ENCODE assay signal across 22 cellular contexts in the genomic region with DNA sequence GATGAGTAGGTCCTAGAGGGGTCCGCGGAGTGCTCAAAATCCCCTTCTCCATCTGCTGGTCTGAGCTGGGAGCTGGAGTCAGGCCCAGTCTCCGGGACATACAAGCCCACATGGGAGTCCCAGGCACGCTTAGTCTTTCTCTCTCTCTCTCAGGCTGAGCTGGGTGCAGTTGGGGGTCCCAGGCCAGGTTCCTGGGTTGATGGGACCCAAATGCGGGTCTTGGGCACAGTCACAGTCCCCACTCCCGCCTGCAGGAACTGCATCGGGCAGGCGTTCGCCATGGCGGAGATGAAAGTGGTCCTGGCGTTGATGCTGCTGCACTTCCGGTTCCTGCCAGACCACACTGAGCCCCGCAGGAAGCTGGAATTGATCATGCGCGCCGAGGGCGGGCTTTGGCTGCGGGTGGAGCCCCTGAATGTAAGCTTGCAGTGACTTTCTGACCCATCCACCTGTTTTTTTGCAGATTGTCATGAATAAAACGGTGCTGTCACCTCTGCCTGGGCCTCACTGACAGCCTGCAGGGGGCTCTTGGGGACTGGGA. TPM values are rescaled to one million over a fixed set of nuclear protein-coding genes. Genes with fewer than 3 reads are reported as not detected.
DNase-seq lines count a peak whose midpoint lies in the region; ATAC-seq, FAIRE-seq and TF ChIP-seq lines count a peak whose summit lies in the region.
"Had no signal": no experiment of that assay in that cellular context is flagged by ENCODE, and none has a peak within 500 bp of the region (broad histone marks: within the 10 kb centered on the region; RNA-seq: fewer than 3 reads in every experiment).

No MANE protein-coding gene starts in this region.

- H3K9me1 ChIP-seq in K562 (ENCODE audit: control insufficient read depth, insufficient read depth, low read length): no peaks in the 10 kb centered on the region

- 3% methylated on average over 18 of the region's 19 CpGs for WGBS in K562 (ENCODE audit: insufficient coverage, low coverage, missing lambda C conversion rate)

- H3K79me2 ChIP-seq in K562 (ENCODE audit: control insufficient read depth, insufficient read depth, low read length): no peaks in the 10 kb centered on the region

- H3K4me2 ChIP-seq in K562 (ENCODE audit: insufficient read depth, low read length): no peak overlapping the region; the same call in 1 of the 2 replicates

- no peaks in the 10 kb centered on the region for H4K20me1 ChIP-seq in K562 (replicated peaks; ENCODE audit: control insufficient read depth, insufficient read depth, low read length)

- H3K27ac ChIP-seq in left ventricle myocardium inferior (replicated peaks): no peak overlapping the region
- no peak overlapping the region for H3K27ac ChIP-seq in K562 (ENCODE audit: extremely low read depth, low read depth, low read length)

- peak overlapping the region; percentile 65; the same call in 1 of the 2 replicates for H2AFZ ChIP-seq in K562 (ENCODE audit: low read depth, low read length)

- no peak for TF ChIP-seq RAD21 in K562 (CRISPR knock-in tag; conservative IDR thresholded peaks at IDR 0.05 in 1 of 2, IDR thresholded peaks at IDR 0.05 in 1 of 2)

- no TSS peak for BruUV-seq in K562 (replicated peaks; lab: Mats Ljungman, UMichigan)

- intact Hi-C loops in Right ventricle myocardium inferior (cut with DNase I) (no loop called here), left ventricle myocardium inferior (cut with micrococcal nuclease) (no loop called here), K562 (cut with micrococcal nuclease) (no loop called here)

- H3K4me3 ChIP-seq in left ventricle myocardium inferior: no peak overlapping the region
- peak overlapping the region; percentile 12; the same call in 1 of the 2 replicates for H3K4me3 ChIP-seq in K562
- H3K4me3 ChIP-seq: GM12878 had no signal

- H3K36me3 ChIP-seq in left ventricle myocardium inferior (no peaks in the 10 kb centered on the region), K562 (ENCODE audit: control insufficient read depth, insufficient read depth, low read length) (no peaks in the 10 kb centered on the region)

- H3K27me3 ChIP-seq in left ventricle myocardium inferior (ENCODE audit: low read depth) (peaks cover 6% of the 10 kb centered on the region), K562 (ENCODE audit: control insufficient read depth in 2 of 2, insufficient read depth in 2 of 2, low read length in 2 of 2) (peaks cover 0 to 4% of the 10 kb centered on the region in 2 experiments; a peak in 1 of 5 replicates)

- no peak for ATAC-seq in Right ventricle myocardium inferior
- peak; percentile 57; the same call in 1 of the 3 replicates for ATAC-seq in K562
- ATAC-seq: GM12878 had no signal

- no peak overlapping the region for H3K9ac ChIP-seq in K562 (ENCODE audit: insufficient read depth in 1 of 2, low read depth in 2 of 2, low read length in 2 of 2)

- peaks cover 23% of the 10 kb centered on the region for H3K9me3 ChIP-seq in left ventricle myocardium inferior (replicated peaks)
- H3K9me3 ChIP-seq in K562 (replicated peaks; ENCODE audit: control insufficient read depth, insufficient read depth, low read depth, low read length): no peaks in the 10 kb centered on the region

- in situ Hi-C loops in K562 (cut with MboI): no loop called here

- DNase-seq in Right ventricle myocardium inferior (ENCODE audit: missing footprints) (peak; percentile 40), left ventricle myocardium inferior (no peak), HT1080 (ENCODE audit: low read depth) (peak; percentile 21), K562 (ENCODE audit: extremely low read depth in 1 of 4, low spot score in 3 of 4) (peak in 1 of 4 experiments; percentile 18), NCI-H345 treated with DMSO at 0.1 percent for 48 hours (lab: John Stamatoyannopoulos, UW; ENCODE audit: unreplicated experiment) (no peak), hippocampal formation (lab: John Stamatoyannopoulos, UW) (no peak), DMS 273 treated with DMSO at 0.1 percent for 48 hours (lab: John Stamatoyannopoulos, UW) (no peak)
- DNase-seq: AML-193; CD4-positive, CD25-positive, alpha-beta regulatory T cell; COR-L47; GDM1; NCI-H1105 treated with DMSO at 0.1 percent for 48 hours; NCI-H1694; NCI-H2081 treated with DMSO at 0.1 percent for 48 hours; NCI-H345; NCI-H526 treated with DMSO at 0.1 percent for 48 hours; NK-92 treated with Interleukin-12 subunit alpha and Interleukin-12 subunit beta, amount 100 ng/mL, for 24 hours; OCI-M1; SIG-M5 had no signal

- no peak for TF ChIP-seq EP300 in K562 (IDR thresholded peaks at IDR 0.05; ENCODE audit: low read length)

- CTCF ChIA-PET in K562 (lab: Yijun Ruan, JAX; ENCODE audit: low intra/inter-chr PET ratio): no interaction called here

- no peak for TF ChIP-seq POLR2A in K562 (conservative IDR thresholded peaks at IDR 0.05)

- POLR2A ChIA-PET in K562 (lab: Yijun Ruan, JAX): no interaction called here

- TF ChIP-seq CTCF in left ventricle myocardium inferior (IDR thresholded peaks at IDR 0.05; ENCODE audit: borderline replicate concordance): no peak
- TF ChIP-seq CTCF in K562 (IDR thresholded peaks at IDR 0.05 in 2 of 3, conservative IDR thresholded peaks at IDR 0.05 in 1 of 3; ENCODE audit: insufficient read depth in 2 of 3, low read depth in 1 of 3, low read length in 3 of 3): no peak

- H3K4me1 ChIP-seq in left ventricle myocardium inferior: no peaks in the 10 kb centered on the region
- H3K4me1 ChIP-seq in K562 (replicated peaks in 1 of 2; ENCODE audit: control insufficient read depth in 2 of 2, insufficient read depth in 2 of 2, low read length in 2 of 2): peaks cover 0 to 4% of the 10 kb centered on the region in 2 experiments; a peak in 2 of 5 replicates

- FAIRE-seq in K562 (lab: Jason Lieb, UNC): no peak
- FAIRE-seq: GM12878, H1 had no signal

RNA-seq across cellular contexts. Expression of gene CYP4F12, which starts 23.8 kb away (rescaled TPM):
- total RNA-seq in Right ventricle myocardium inferior: 5.8 TPM
- total RNA-seq in left ventricle myocardium inferior: 3.3 TPM
- total RNA-seq in HT1080 (2014; rRNA removed; shearing (Covaris generic)): not detected in 2 replicates
- not detected in 2 replicates for polyA plus RNA-seq in HT1080 (2015; cell fraction: cytosol; rRNA removed)
- polyA plus RNA-seq in HT1080 (2015; cell fraction: nucleus; rRNA removed): not detected in 2 replicates
- not detected in 2 replicates for total RNA-seq in K562 (2011; cell fraction: chromatin; rRNA removed; ENCODE audit: low replicate concordance)
- total RNA-seq in K562 (2011; cell fraction: nucleolus; rRNA removed): not detected in 2 replicates
- not detected in 2 replicates for total RNA-seq in K562 (2011; cell fraction: nucleoplasm; rRNA removed)
- not detected in 2 replicates for total RNA-seq in K562 (2014; rRNA removed)
- total RNA-seq in K562 (2014; rRNA removed; fragmentation: Illumina TruSeq; extraction: Trizol): not detected in 2 replicates
- total RNA-seq in K562 (2015; rRNA removed; fragmentation: Illumina TruSeq; extraction: Trizol): not detected in 2 replicates
- total RNA-seq in K562 (2021): not detected in 2 replicates
- not detected in 2 replicates for polyA plus RNA-seq in K562 (2011; rRNA removed)
- polyA plus RNA-seq in K562 (2011; cell fraction: cytosol; rRNA removed): not detected in 2 replicates
- polyA plus RNA-seq in K562 (2011; cell fraction: nucleus; rRNA removed): not detected in 2 replicates
- polyA plus RNA-seq in K562 (2012): 0.06 TPM in 1 of 2 replicates, not detected in the other
- polyA plus RNA-seq in K562 (2014; fragmentation: Illumina TruSeq; extraction: Trizol): not detected in 2 replicates
- polyA plus RNA-seq in K562 (2014; fragmentation: Nextera tagmentation; extraction: Ambion mirVana): not detected
- not detected in 2 replicates for polyA plus RNA-seq in K562 (2014; rRNA removed)
- polyA minus RNA-seq in K562 (2011; rRNA and poly(A)+ RNA removed): not detected in 2 replicates
- polyA minus RNA-seq in K562 (2011; cell fraction: cytosol; rRNA and poly(A)+ RNA removed): not detected in 2 replicates
- polyA minus RNA-seq in K562 (2011; cell fraction: nucleus; rRNA and poly(A)+ RNA removed): not detected in 2 replicates
- total RNA-seq: CD4-positive, CD25-positive, alpha-beta regulatory T cell; GM12878; H1; RPMI7951 had no signal
- polyA plus RNA-seq: H1 had no signal

RNA-seq across cellular contexts. Expression of gene OR10H2, which starts 31.1 kb away (rescaled TPM):
- total RNA-seq in Right ventricle myocardium inferior (not detected), left ventricle myocardium inferior (not detected), K562 (2014; rRNA removed) (not detected in 2 replicates), K562 (2014; rRNA removed; fragmentation: Illumina TruSeq; extraction: Trizol) (not detected in 2 replicates), K562 (2015; rRNA removed; fragmentation: Illumina TruSeq; extraction: Trizol) (not detected in 2 replicates), K562 (2021) (not detected in 2 replicates)
- total RNA-seq in HT1080 (2014; rRNA removed; shearing (Covaris generic)): not detected in 2 replicates
- polyA plus RNA-seq in HT1080 (2015; cell fraction: cytosol; rRNA removed): not detected in 2 replicates
- not detected in 2 replicates for polyA plus RNA-seq in HT1080 (2015; cell fraction: nucleus; rRNA removed)
- not detected in 2 replicates for total RNA-seq in K562 (2011; cell fraction: chromatin; rRNA removed; ENCODE audit: low replicate concordance)
- not detected in 2 replicates for total RNA-seq in K562 (2011; cell fraction: nucleolus; rRNA removed)
- total RNA-seq in K562 (2011; cell fraction: nucleoplasm; rRNA removed): not detected in 2 replicates
- polyA plus RNA-seq in K562 (2011; rRNA removed) (not detected in 2 replicates), K562 (2014; fragmentation: Illumina TruSeq; extraction: Trizol) (not detected in 2 replicates), K562 (2014; fragmentation: Nextera tagmentation; extraction: Ambion mirVana) (not detected), K562 (2014; rRNA removed) (not detected in 2 replicates)
- not detected in 2 replicates for polyA plus RNA-seq in K562 (2011; cell fraction: cytosol; rRNA removed)
- polyA plus RNA-seq in K562 (2011; cell fraction: nucleus; rRNA removed): not detected in 2 replicates
- polyA plus RNA-seq in K562 (2012): not detected in 2 replicates
- not detected in 2 replicates for polyA minus RNA-seq in K562 (2011; rRNA and poly(A)+ RNA removed)
- not detected in 2 replicates for polyA minus RNA-seq in K562 (2011; cell fraction: cytosol; rRNA and poly(A)+ RNA removed)
- not detected in 2 replicates for polyA minus RNA-seq in K562 (2011; cell fraction: nucleus; rRNA and poly(A)+ RNA removed)
- total RNA-seq: CD4-positive, CD25-positive, alpha-beta regulatory T cell; GM12878; H1; RPMI7951 had no signal
- polyA plus RNA-seq: CD4-positive, CD25-positive, alpha-beta regulatory T cell; GM12878; H1 had no signal

RNA-seq across cellular contexts. Expression of gene OR10H3, which starts 41.1 kb away (rescaled TPM):
- total RNA-seq in Right ventricle myocardium inferior: not detected
- not detected for total RNA-seq in left ventricle myocardium inferior
- not detected in 2 replicates for total RNA-seq in HT1080 (2014; rRNA removed; shearing (Covaris generic))
- not detected in 2 replicates for polyA plus RNA-seq in HT1080 (2015; cell fraction: cytosol; rRNA removed)
- polyA plus RNA-seq in HT1080 (2015; cell fraction: nucleus; rRNA removed): not detected in 2 replicates
- total RNA-seq in K562 (2011; cell fraction: chromatin; rRNA removed; ENCODE audit: low replicate concordance): not detected in 2 replicates
- not detected in 2 replicates for total RNA-seq in K562 (2011; cell fraction: nucleolus; rRNA removed)
- total RNA-seq in K562 (2011; cell fraction: nucleoplasm; rRNA removed): not detected in 2 replicates
- not detected in 2 replicates for total RNA-seq in K562 (2014; rRNA removed)
- total RNA-seq in K562 (2014; rRNA removed; fragmentation: Illumina TruSeq; extraction: Trizol): not detected in 2 replicates
- not detected in 2 replicates for total RNA-seq in K562 (2015; rRNA removed; fragmentation: Illumina TruSeq; extraction: Trizol)
- total RNA-seq in K562 (2021): not detected in 2 replicates
- polyA plus RNA-seq in K562 (2011; rRNA removed): not detected in 2 replicates
- polyA plus RNA-seq in K562 (2011; cell fraction: cytosol; rRNA removed): not detected in 2 replicates
- polyA plus RNA-seq in K562 (2011; cell fraction: nucleus; rRNA removed): not detected in 2 replicates
- not detected in 2 replicates for polyA plus RNA-seq in K562 (2012)
- polyA plus RNA-seq in K562 (2014; fragmentation: Illumina TruSeq; extraction: Trizol): not detected in 2 replicates
- not detected for polyA plus RNA-seq in K562 (2014; fragmentation: Nextera tagmentation; extraction: Ambion mirVana)
- not detected in 2 replicates for polyA plus RNA-seq in K562 (2014; rRNA removed)
- polyA minus RNA-seq in K562 (2011; rRNA and poly(A)+ RNA removed): not detected in 2 replicates
- not detected in 2 replicates for polyA minus RNA-seq in K562 (2011; cell fraction: cytosol; rRNA and poly(A)+ RNA removed)
- not detected in 2 replicates for polyA minus RNA-seq in K562 (2011; cell fraction: nucleus; rRNA and poly(A)+ RNA removed)
- total RNA-seq: CD4-positive, CD25-positive, alpha-beta regulatory T cell; GM12878; H1; RPMI7951 had no signal
- polyA plus RNA-seq: CD4-positive, CD25-positive, alpha-beta regulatory T cell; GM12878; H1 had no signal

RNA-seq across cellular contexts. Expression of gene CYP4F3, which starts 56.0 kb away (rescaled TPM):
- total RNA-seq in Right ventricle myocardium inferior (not detected), left ventricle myocardium inferior (not detected), K562 (2014; rRNA removed) (not detected in 2 replicates), K562 (2014; rRNA removed; fragmentation: Illumina TruSeq; extraction: Trizol) (not detected in 2 replicates), K562 (2015; rRNA removed; fragmentation: Illumina TruSeq; extraction: Trizol) (0.15 and 0.40 TPM in 2 replicates), K562 (2021) (0.16 TPM in 1 of 2 replicates, not detected in the other)
- total RNA-seq in HT1080 (2014; rRNA removed; shearing (Covaris generic)): 0.10 and 0.11 TPM in 2 replicates
- polyA plus RNA-seq in HT1080 (2015; cell fraction: cytosol; rRNA removed): 0.17 and 0.25 TPM in 2 replicates
- polyA plus RNA-seq in HT1080 (2015; cell fraction: nucleus; rRNA removed): 0.69 and 1.0 TPM in 2 replicates
- not detected in 2 replicates for total RNA-seq in K562 (2011; cell fraction: chromatin; rRNA removed; ENCODE audit: low replicate concordance)
- not detected in 2 replicates for total RNA-seq in K562 (2011; cell fraction: nucleolus; rRNA removed)
- not detected in 2 replicates for total RNA-seq in K562 (2011; cell fraction: nucleoplasm; rRNA removed)
- polyA plus RNA-seq in K562 (2011; rRNA removed) (0.19 TPM in 1 of 2 replicates, not detected in the other), K562 (2014; fragmentation: Illumina TruSeq; extraction: Trizol) (not detected in 2 replicates), K562 (2014; fragmentation: Nextera tagmentation; extraction: Ambion mirVana) (under 1 TPM in 1 of 2 experiments, not detected in 1; 0.01 TPM), K562 (2014; rRNA removed) (not detected in 2 replicates)
- 0.03 TPM in 1 of 2 replicates, not detected in the other for polyA plus RNA-seq in K562 (2011; cell fraction: cytosol; rRNA removed)
- 0.06 and 0.07 TPM in 2 replicates for polyA plus RNA-seq in K562 (2011; cell fraction: nucleus; rRNA removed)
- 0.04 and 0.10 TPM in 2 replicates for polyA plus RNA-seq in K562 (2012)
- not detected in 2 replicates for polyA minus RNA-seq in K562 (2011; rRNA and poly(A)+ RNA removed)
- polyA minus RNA-seq in K562 (2011; cell fraction: cytosol; rRNA and poly(A)+ RNA removed): not detected in 2 replicates
- polyA minus RNA-seq in K562 (2011; cell fraction: nucleus; rRNA and poly(A)+ RNA removed): 0.13 TPM in 1 of 2 replicates, not detected in the other
- total RNA-seq: CD4-positive, CD25-positive, alpha-beta regulatory T cell; H1; RPMI7951 had no signal
- polyA plus RNA-seq: CD4-positive, CD25-positive, alpha-beta regulatory T cell; H1 had no signal

Comparison
In these comparisons a context has a peak if more than half of its experiments do, and no peak if none do; other contexts are left out.
1. DNase-seq: peak in Right ventricle myocardium inferior (single experiment) and HT1080 (single experiment); none in left ventricle myocardium inferior (single experiment), NCI-H345 treated with DMSO at 0.1 percent for 48 hours (single experiment), hippocampal formation (0 of 2) and DMS 273 treated with DMSO at 0.1 percent for 48 hours (single experiment).